20 cellular contexts compared by ENCODE assay signal in the genomic region with DNA sequence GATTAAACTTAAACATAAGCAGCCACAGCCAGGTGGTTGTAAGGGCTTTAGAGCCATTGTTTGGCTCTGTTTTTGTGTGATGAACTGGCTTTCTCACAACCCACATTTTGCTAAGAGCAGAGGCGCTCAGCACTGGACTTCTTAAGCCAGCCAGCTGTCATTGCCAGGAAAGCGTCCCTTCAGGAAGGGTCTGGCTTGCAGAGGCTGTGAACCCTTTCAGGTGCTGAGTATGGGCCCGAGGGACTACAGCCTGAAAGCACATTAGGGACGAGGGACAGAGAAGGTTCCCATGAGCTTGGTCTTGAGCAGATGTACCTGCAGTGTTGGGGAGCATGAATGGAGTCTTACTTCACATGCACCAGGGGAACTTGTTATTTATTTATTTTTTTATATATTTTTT.
A peak's percentile ranks its signal among the peaks of the same experiment; 100 is the strongest.
DNase-seq lines count a peak whose midpoint lies in the region; ATAC-seq and TF ChIP-seq lines count a peak whose summit lies in the region.
"Had no signal": no experiment of that assay in that cellular context is flagged by ENCODE, and none has a peak within 500 bp of the region (broad histone marks: within the 10 kb centered on the region; RNA-seq: fewer than 3 reads in every experiment).

No MANE protein-coding gene starts in this region.

- no peak overlapping the region for H3K27ac Mint-ChIP-seq in type B pancreatic cell
- H3K27ac Mint-ChIP-seq: CD8-positive, alpha-beta memory T cell; IgD-negative memory B cell; T-helper 17 cell had no signal

- no peak overlapping the region for H3K4me3 ChIP-seq in BLaER1 treated with 17β-estradiol and CSF1 and Interleukin-3, amounts not matched to agents 10 nM and 100 nM
- H3K4me3 ChIP-seq in esophagus muscularis mucosa: no peak overlapping the region
- H3K4me3 ChIP-seq: HAP-1, SK-N-MC had no signal

- TF ChIP-seq POLR2A in esophagus muscularis mucosa (IDR thresholded peaks at IDR 0.05; ENCODE audit: low read depth): no peak

- peaks cover 15 to 49% (median 38%) of the 10 kb centered on the region in 10 experiments for H3K4me1 ChIP-seq in BLaER1 treated with 17β-estradiol and CSF1 and Interleukin-3, amounts not matched to agents 10 nM and 100 nM
- H3K4me1 ChIP-seq in esophagus muscularis mucosa: peaks cover 13 to 24% (median 18%) of the 10 kb centered on the region in 4 donors
- H3K4me1 ChIP-seq: HAP-1 had no signal

- intact Hi-C loops in esophagus muscularis mucosa (cut with DNase I): no loop called here

- 70% methylated on average over 4 of the region's 4 CpGs for WGBS in esophagus muscularis mucosa

- H3K27me3 ChIP-seq in BLaER1 treated with 17β-estradiol and CSF1 and Interleukin-3, amounts not matched to agents 10 nM and 100 nM: no peaks in the 10 kb centered on the region
- no peaks in the 10 kb centered on the region for H3K27me3 ChIP-seq in esophagus muscularis mucosa

- H4K20me1 ChIP-seq in BLaER1 treated with 17β-estradiol and CSF1 and Interleukin-3, amounts not matched to agents 10 nM and 100 nM: peaks cover 0 to 19% (median 0%) of the 10 kb centered on the region in 11 experiments; a peak in 6 of 22 replicates

- H3K4me2 ChIP-seq in BLaER1 treated with 17β-estradiol and CSF1 and Interleukin-3, amounts not matched to agents 10 nM and 100 nM: peak overlapping the region in 8 of 11 experiments; percentile 13 to 91 (median 48); a peak in 14 of 22 replicates

- no peak for ATAC-seq in GM21447 (IDR thresholded peaks at IDR 0.05; ENCODE audit: unreplicated experiment)
- ATAC-seq: PC-3, T-helper 17 cell had no signal

- no peaks in the 10 kb centered on the region for H3K27me3 Mint-ChIP-seq in type B pancreatic cell
- H3K27me3 Mint-ChIP-seq: CD8-positive, alpha-beta memory T cell; IgD-negative memory B cell; T-helper 17 cell had no signal

- H3K36me3 Mint-ChIP-seq in type B pancreatic cell: peaks cover 4% of the 10 kb centered on the region

- peaks cover 0 to 7% (median 0%) of the 10 kb centered on the region in 11 experiments; a peak in 2 of 22 replicates for H3K36me3 ChIP-seq in BLaER1 treated with 17β-estradiol and CSF1 and Interleukin-3, amounts not matched to agents 10 nM and 100 nM
- no peaks in the 10 kb centered on the region for H3K36me3 ChIP-seq in esophagus muscularis mucosa
- H3K36me3 ChIP-seq: HAP-1 had no signal

- peaks cover 0 to 16% (median 8%) of the 10 kb centered on the region in 11 experiments; a peak in 9 of 22 replicates for H3K9me3 ChIP-seq in BLaER1 treated with 17β-estradiol and CSF1 and Interleukin-3, amounts not matched to agents 10 nM and 100 nM (replicated peaks in 1 of 11)
- no peaks in the 10 kb centered on the region for H3K9me3 ChIP-seq in esophagus muscularis mucosa
- H3K9me3 ChIP-seq: HAP-1 had no signal

- no peak for TF ChIP-seq EP300 in esophagus muscularis mucosa (IDR thresholded peaks at IDR 0.05)

- H3K9ac ChIP-seq in BLaER1 treated with 17β-estradiol and CSF1 and Interleukin-3, amounts not matched to agents 10 nM and 100 nM: no peak overlapping the region

- H3K9me3 Mint-ChIP-seq in type B pancreatic cell: no peaks in the 10 kb centered on the region
- H3K9me3 Mint-ChIP-seq: CD8-positive, alpha-beta memory T cell had no signal

- TF ChIP-seq CTCF in esophagus muscularis mucosa (IDR thresholded peaks at IDR 0.05): no peak
- TF ChIP-seq CTCF in type B pancreatic cell (conservative IDR thresholded peaks at IDR 0.05): no peak

- H3K4me1 Mint-ChIP-seq in type B pancreatic cell (ENCODE audit: unreplicated experiment): peaks cover 23% of the 10 kb centered on the region

- DNase-seq in D341Med (ENCODE audit: low spot score) (peak; percentile 46), NCI-H82 (lab: John Stamatoyannopoulos, UW) (peak; percentile 91), esophagus muscularis mucosa (ENCODE audit: extremely low spot score) (peak; percentile 53), NCI-H1436 treated with DMSO at 0.1 percent for 48 hours (lab: John Stamatoyannopoulos, UW) (no peak), type B pancreatic cell (ENCODE audit: extremely low spot score, unreplicated experiment) (no peak)
- DNase-seq: ACHN; CD8-positive, alpha-beta memory T cell; EL; GF-D8; NCI-H1694; NCI-H774; PC-3; SHP77 treated with DMSO at 0.1 percent for 48 hours; SW 1271; T-helper 17 cell had no signal

- no peak overlapping the region for H3K27ac ChIP-seq in BLaER1 treated with 17β-estradiol and CSF1 and Interleukin-3, amounts not matched to agents 10 nM and 100 nM
- H3K27ac ChIP-seq in esophagus muscularis mucosa (replicated peaks in 1 of 4): no peak overlapping the region
- H3K27ac ChIP-seq: SK-N-MC had no signal

- no peak overlapping the region for H3K4me3 Mint-ChIP-seq in type B pancreatic cell
- H3K4me3 Mint-ChIP-seq: CD8-positive, alpha-beta memory T cell; IgD-negative memory B cell; T-helper 17 cell had no signal

Comparison
In these comparisons a context has a peak if more than half of its experiments do, and no peak if none do; other contexts are left out.
1. DNase-seq: peak in D341Med (single experiment), NCI-H82 (single experiment) and esophagus muscularis mucosa (single experiment); none in NCI-H1436 treated with DMSO at 0.1 percent for 48 hours (single experiment) and type B pancreatic cell (single experiment).